13 cellular contexts compared by ENCODE assay signal in the genomic region with DNA sequence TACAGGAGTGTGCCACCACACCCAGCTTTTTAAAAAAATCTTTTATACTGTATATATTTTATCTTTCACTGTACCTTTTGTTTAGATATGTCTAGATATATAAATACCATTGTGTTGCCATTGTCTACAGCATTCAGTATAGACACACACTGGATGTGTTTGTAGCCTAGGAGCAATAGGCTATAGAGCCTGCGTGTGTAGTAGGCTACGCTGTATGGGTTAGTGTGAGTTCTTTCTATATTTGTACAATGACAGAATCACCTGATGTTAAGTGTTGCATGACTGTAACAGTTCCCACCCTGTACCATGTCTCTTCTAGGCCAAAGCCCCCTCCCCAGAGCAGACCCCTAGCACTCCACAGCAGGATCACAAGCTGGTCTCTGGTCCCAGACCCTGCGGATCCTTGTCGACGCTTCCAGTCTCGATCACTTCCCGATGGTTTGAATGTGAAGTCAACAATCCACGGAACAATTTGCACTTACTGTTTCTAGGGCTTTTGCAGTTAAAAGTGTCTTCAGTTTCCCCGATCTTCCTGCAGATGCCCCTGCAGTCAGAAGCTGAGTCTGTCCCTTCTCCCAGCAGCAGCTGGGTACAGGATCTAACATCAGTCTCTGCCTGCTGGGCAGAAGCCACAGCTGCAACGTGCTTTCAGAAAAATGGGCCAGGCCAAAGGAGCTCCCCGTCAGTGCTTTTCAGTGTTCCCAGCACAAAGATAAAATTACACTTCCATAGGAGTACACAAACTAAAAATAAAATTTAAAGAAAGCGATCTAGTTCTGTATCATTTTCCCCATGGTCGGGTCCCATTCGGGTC. TPM values are rescaled to one million over a fixed set of nuclear protein-coding genes. Genes with fewer than 3 reads are reported as not detected.
A peak's percentile ranks its signal among the peaks of the same experiment; 100 is the strongest.
DNase-seq lines count a peak whose midpoint lies in the region; ATAC-seq, FAIRE-seq and TF ChIP-seq lines count a peak whose summit lies in the region.
"Had no signal": no experiment of that assay in that cellular context is flagged by ENCODE, and none has a peak within 500 bp of the region (broad histone marks: within the 10 kb centered on the region; RNA-seq: fewer than 3 reads in every experiment).

No MANE protein-coding gene starts in this region.

- POLR2A ChIA-PET in naive thymus-derived CD4-positive, alpha-beta T cell (lab: Charles Lee) = no interaction called here

- 93% methylated on average over 14 of the region's 14 CpGs for WGBS in HUES64
- WGBS in liver = 82% methylated on average over 14 of the region's 14 CpGs

- no peak for FAIRE-seq in GM12892 (lab: Jason Lieb, UNC)

- H3K36me3 Mint-ChIP-seq in naive thymus-derived CD4-positive, alpha-beta T cell = no peaks in the 10 kb centered on the region

- H3K36me3 ChIP-seq in HUES64 (ENCODE audit: insufficient read depth, low read length) (peaks cover 17% of the 10 kb centered on the region), colonic mucosa (no peaks in the 10 kb centered on the region), liver (ENCODE audit: control insufficient read depth in 4 of 4, insufficient read depth in 3 of 4, low read depth in 1 of 4, low read length in 3 of 4) (no peaks in the 10 kb centered on the region), stomach smooth muscle (ENCODE audit: control insufficient read depth in 2 of 2, insufficient read depth in 2 of 2, low read length in 2 of 2) (peaks cover 0 to 2% of the 10 kb centered on the region in 2 donors)
- no peaks in the 10 kb centered on the region for H3K36me3 ChIP-seq in naive thymus-derived CD4-positive, alpha-beta T cell (ENCODE audit: control insufficient read depth in 2 of 3, insufficient read depth in 3 of 3, low read length in 3 of 3)

- DNase-seq in colonic mucosa = no peak
- DNase-seq in kidney tubule cell (ENCODE audit: low spot score) = no peak
- no peak for DNase-seq in naive thymus-derived CD4-positive, alpha-beta T cell
- DNase-seq in GM12892 (ENCODE audit: insufficient read length) = no peak
- DNase-seq: activated CD4-positive, alpha-beta T cell treated with anti-CD3 and anti-CD28 coated beads for 48 hours; DMS 273 treated with DMSO at 0.1 percent for 48 hours; NCI-H1092; stimulated activated CD8-positive, alpha-beta memory T cell treated with anti-CD3 and anti-CD28 coated beads, Interleukin-4, amount 100 ng/mL, for 48 hours had no signal

- peaks cover 10% of the 10 kb centered on the region; the same call in 1 of the 2 replicates for H3K4me1 ChIP-seq in HUES64 (ENCODE audit: insufficient read depth, low read length)
- no peaks in the 10 kb centered on the region for H3K4me1 ChIP-seq in colonic mucosa
- H3K4me1 ChIP-seq in liver (ENCODE audit: control insufficient read depth in 4 of 4, insufficient read depth in 4 of 4, low read length in 3 of 4) = peaks cover 0 to 9% (median 0%) of the 10 kb centered on the region in 4 donors
- peaks cover 42% of the 10 kb centered on the region for H3K4me1 ChIP-seq in stomach smooth muscle (ENCODE audit: control insufficient read depth, insufficient read depth, low read length)
- no peaks in the 10 kb centered on the region for H3K4me1 ChIP-seq in naive thymus-derived CD4-positive, alpha-beta T cell (ENCODE audit: control insufficient read depth in 2 of 2, insufficient read depth in 2 of 2, low read length in 2 of 2)

- H3K9me3 ChIP-seq in HUES64 (ENCODE audit: insufficient read depth, low read depth, low read length) (no peaks in the 10 kb centered on the region), colonic mucosa (no peaks in the 10 kb centered on the region), liver (ENCODE audit: control insufficient read depth in 4 of 4, low read length in 3 of 4) (no peaks in the 10 kb centered on the region), stomach smooth muscle (ENCODE audit: control insufficient read depth in 2 of 2, low read length in 2 of 2) (no peaks in the 10 kb centered on the region)
- no peaks in the 10 kb centered on the region for H3K9me3 ChIP-seq in naive thymus-derived CD4-positive, alpha-beta T cell (ENCODE audit: control insufficient read depth in 2 of 3, low read length in 3 of 3)

- no peaks in the 10 kb centered on the region for H3K9me3 Mint-ChIP-seq in naive thymus-derived CD4-positive, alpha-beta T cell

- TF ChIP-seq RAD21 in liver (IDR thresholded peaks at IDR 0.05) = no peak

- H3K4me3 Mint-ChIP-seq in naive thymus-derived CD4-positive, alpha-beta T cell = no peak overlapping the region

- peak overlapping the region; percentile 37; the same call in 1 of the 2 replicates for H3K9ac ChIP-seq in HUES64 (ENCODE audit: low read depth, low read length)
- no peak overlapping the region for H3K9ac ChIP-seq in colonic mucosa (ENCODE audit: low read depth in 2 of 2, low read length in 2 of 2)
- no peak overlapping the region for H3K9ac ChIP-seq in liver (ENCODE audit: low read depth in 1 of 2, low read length in 2 of 2)
- H3K9ac ChIP-seq in stomach smooth muscle (ENCODE audit: low read length in 2 of 2) = peak overlapping the region in 1 of 2 donors; percentile 53

- H3K27ac ChIP-seq in HUES64 (ENCODE audit: low read depth, low read length) (peak overlapping the region; percentile 76; the same call in 1 of the 2 replicates), colonic mucosa (peak overlapping the region; percentile 37), liver (ENCODE audit: low read depth in 1 of 2, low read length in 2 of 2) (peak overlapping the region; percentile 47 to 53), stomach smooth muscle (ENCODE audit: low read length) (peak overlapping the region; percentile 78)
- no peak overlapping the region for H3K27ac ChIP-seq in naive thymus-derived CD4-positive, alpha-beta T cell (ENCODE audit: low read depth, low read length)

- TF ChIP-seq POLR2A in GM12892 (IDR thresholded peaks at IDR 0.05; ENCODE audit: low read depth, low read length) = no peak

- no peak overlapping the region for H3K27ac Mint-ChIP-seq in naive thymus-derived CD4-positive, alpha-beta T cell

- no peak for ATAC-seq in HG03196 (IDR thresholded peaks at IDR 0.05; ENCODE audit: unreplicated experiment)
- ATAC-seq in naive thymus-derived CD4-positive, alpha-beta T cell = no peak

- H3K4me3 ChIP-seq in HUES64 (ENCODE audit: low read length) (no peak overlapping the region), colonic mucosa (no peak overlapping the region), liver (ENCODE audit: low read depth in 1 of 3, low read length in 3 of 3) (no peak overlapping the region), stomach smooth muscle (ENCODE audit: low read length in 2 of 2) (peak overlapping the region in 1 of 2 donors; percentile 29)
- no peak overlapping the region for H3K4me3 ChIP-seq in naive thymus-derived CD4-positive, alpha-beta T cell (ENCODE audit: low read length)

- no peak for TF ChIP-seq CTCF in colonic mucosa (IDR thresholded peaks at IDR 0.05)
- no peak for TF ChIP-seq CTCF in liver (IDR thresholded peaks at IDR 0.05; ENCODE audit: low read depth, low read length, missing input control)

- peaks cover 0 to 13% (median 0%) of the 10 kb centered on the region in 7 donors for H3K4me1 Mint-ChIP-seq in naive thymus-derived CD4-positive, alpha-beta T cell

- CTCF ChIA-PET in naive thymus-derived CD4-positive, alpha-beta T cell (lab: Charles Lee) = no interaction called here

- intact Hi-C loops in colonic mucosa (cut with DNase I) = no loop called here
- intact Hi-C loops in naive thymus-derived CD4-positive, alpha-beta T cell (cut with micrococcal nuclease) = no loop called here

- H3K27me3 ChIP-seq in HUES64 (ENCODE audit: insufficient read depth, low read length) (no peaks in the 10 kb centered on the region), colonic mucosa (no peaks in the 10 kb centered on the region), liver (ENCODE audit: control insufficient read depth in 4 of 4, insufficient read depth in 4 of 4, low read length in 3 of 4) (no peaks in the 10 kb centered on the region), stomach smooth muscle (ENCODE audit: control insufficient read depth in 1 of 2, insufficient read depth in 2 of 2, low read length in 2 of 2) (no peaks in the 10 kb centered on the region)
- no peaks in the 10 kb centered on the region for H3K27me3 ChIP-seq in naive thymus-derived CD4-positive, alpha-beta T cell (ENCODE audit: control insufficient read depth in 2 of 2, insufficient read depth in 2 of 2, low read length in 2 of 2)

- H3K27me3 Mint-ChIP-seq in naive thymus-derived CD4-positive, alpha-beta T cell = peaks cover 0 to 3% (median 0%) of the 10 kb centered on the region in 5 donors

TF ChIP-seq in liver, 16 proteins besides CTCF, POLR2A, EP300 and RAD21 (continues in another document):
- TF ChIP-seq, protein P1, sequence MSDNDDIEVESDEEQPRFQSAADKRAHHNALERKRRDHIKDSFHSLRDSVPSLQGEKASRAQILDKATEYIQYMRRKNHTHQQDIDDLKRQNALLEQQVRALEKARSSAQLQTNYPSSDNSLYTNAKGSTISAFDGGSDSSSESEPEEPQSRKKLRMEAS (IDR thresholded peaks at IDR 0.05) = no peak
- TF ChIP-seq HNF4G (IDR thresholded peaks at IDR 0.05) = no peak
- no peak for TF ChIP-seq NR2F2 (IDR thresholded peaks at IDR 0.05)

RNA-seq across cellular contexts. Expression of a gene that starts 35.3 kb away (rescaled TPM):
- 2.1 TPM for polyA plus RNA-seq in HUES64 (2013, experiment 1 of 2)
- polyA plus RNA-seq in HUES64 (2013, experiment 2 of 2) = 1.8 TPM
- total RNA-seq in colonic mucosa (under 1 TPM; 0.42 TPM), liver (1 to 10 TPM in 1 of 2 donors, under 1 TPM in 1; 0.08 to 1.1 TPM)
- under 1 TPM in 1 of 2 donors, not detected in 1; 0.06 TPM for polyA plus RNA-seq in liver
- 1 to 10 TPM in 1 of 5 experiments, under 1 TPM in 4; 0.22 to 1.5 (median 0.66) TPM for total RNA-seq in naive thymus-derived CD4-positive, alpha-beta T cell
- polyA plus RNA-seq in naive thymus-derived CD4-positive, alpha-beta T cell = under 1 TPM in 1 of 2 donors, not detected in 1; 0.08 TPM
- polyA plus RNA-seq in GM12892 (2012; ENCODE audit: missing spikeins) = 0.13 TPM

RNA-seq across cellular contexts. Expression of a gene that starts 36.0 kb away (rescaled TPM):
- 59.1 TPM for polyA plus RNA-seq in HUES64 (2013, experiment 1 of 2)
- 60.9 TPM for polyA plus RNA-seq in HUES64 (2013, experiment 2 of 2)
- 1 to 10 TPM; 1.1 to 8.2 TPM for total RNA-seq in colonic mucosa
- 1 to 10 TPM; 1.2 to 1.4 TPM for total RNA-seq in liver
- under 1 TPM; 0.17 to 0.37 TPM for polyA plus RNA-seq in liver
- 1 to 10 TPM in 1 of 5 experiments, under 1 TPM in 1, not detected in 3; 0.20 to 1.4 TPM for total RNA-seq in naive thymus-derived CD4-positive, alpha-beta T cell
- not detected for polyA plus RNA-seq in naive thymus-derived CD4-positive, alpha-beta T cell
- polyA plus RNA-seq in GM12892 (2012; ENCODE audit: missing spikeins) = 1.8 TPM

RNA-seq across cellular contexts. Expression of a gene that starts 53.6 kb away (rescaled TPM):
- polyA plus RNA-seq in HUES64 (2013, experiment 1 of 2) = not detected
- polyA plus RNA-seq in HUES64 (2013, experiment 2 of 2) = not detected
- total RNA-seq in colonic mucosa (under 1 TPM in 1 of 2 donors, not detected in 1; 0.53 TPM), liver (not detected)
- under 1 TPM; 0.28 to 0.43 TPM for polyA plus RNA-seq in liver
- not detected for total RNA-seq in naive thymus-derived CD4-positive, alpha-beta T cell
- polyA plus RNA-seq in naive thymus-derived CD4-positive, alpha-beta T cell = not detected
- polyA plus RNA-seq in GM12892 (2012; ENCODE audit: missing spikeins) = not detected
- total RNA-seq: pulmonary artery endothelial cell had no signal
